8 cellular contexts compared by ENCODE assay signal in the genomic region with DNA sequence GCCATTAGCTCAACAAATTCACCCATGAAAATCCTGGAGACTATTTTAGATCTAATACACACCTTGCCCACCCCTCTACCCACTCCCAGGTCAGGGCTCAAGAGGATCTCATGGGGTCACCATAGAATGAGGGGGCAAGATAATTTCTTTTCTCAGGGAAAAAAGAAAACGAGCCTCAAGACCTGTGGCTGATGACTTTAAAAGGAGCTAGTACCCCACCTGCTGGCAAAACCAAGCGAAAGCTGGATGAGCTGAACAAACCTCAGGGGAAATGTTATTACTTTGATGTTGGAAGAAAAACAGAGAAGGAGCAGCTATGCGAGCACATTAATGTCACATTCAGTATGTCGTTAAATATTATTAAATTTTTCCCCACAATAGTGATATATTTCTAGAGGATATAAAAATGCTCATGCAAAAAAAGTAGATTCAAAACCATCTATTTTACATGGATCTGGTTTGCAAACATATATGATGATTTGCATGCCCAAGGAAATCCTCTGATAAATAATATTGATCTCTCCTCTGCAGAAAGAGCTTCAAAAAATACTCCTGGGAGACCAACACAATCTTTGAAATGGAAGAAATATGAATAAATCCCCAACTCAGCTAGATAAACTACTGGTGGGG.
DNase-seq lines count a peak whose midpoint lies in the region; ATAC-seq and TF ChIP-seq lines count a peak whose summit lies in the region.

No MANE protein-coding gene starts in this region.

- H3K79me2 ChIP-seq in MM.1S (ENCODE audit: low read length), result no peaks in the 10 kb centered on the region

- no peaks in the 10 kb centered on the region for H4K20me1 ChIP-seq in MM.1S (ENCODE audit: insufficient read depth, low read length)

- H3K9me2 ChIP-seq in MM.1S (replicated peaks; ENCODE audit: insufficient read depth, low read length), result no peaks in the 10 kb centered on the region

- no peaks in the 10 kb centered on the region for H3K36me3 ChIP-seq in MM.1S (replicated peaks; ENCODE audit: insufficient read depth, low read length)

- ATAC-seq in activated CD4-positive, CD25-positive, alpha-beta regulatory T cell treated with anti-CD3 and anti-CD28 coated beads, Interleukin-2, amount 50 U/mL, for 24 hours, result no peak
- ATAC-seq in HG02884 (IDR thresholded peaks at IDR 0.05; ENCODE audit: unreplicated experiment), result no peak

- DNase-seq in activated CD4-positive, CD25-positive, alpha-beta regulatory T cell treated with anti-CD3 and anti-CD28 coated beads, Interleukin-2, amount 50 U/mL, for 16 hours (ENCODE audit: low read depth, low spot score), result peak; percentile 6
- DNase-seq in MM.1S (peak; percentile 67), RWPE1 (ENCODE audit: low spot score) (peak; percentile 67), anterior cingulate cortex (lab: John Stamatoyannopoulos, UW) (peak in 36 of 58 donors; percentile 5 to 63 (median 36)), hypothalamus (lab: John Stamatoyannopoulos, UW) (peak in 29 of 51 donors; percentile 7 to 76 (median 37))
- DNase-seq in stimulated activated CD4-positive, alpha-beta T cell treated with anti-CD3 and anti-CD28 coated beads, Interleukin-12 subunit alpha, Interleukin-12 subunit beta, amount 100 ng/mL, for 48 hours (ENCODE audit: low read depth in 2 of 3, low spot score in 1 of 3), result peak; percentile 11 to 40 (median 19)

- POLR2A ChIA-PET in RWPE1 (lab: Yijun Ruan, JAX; ENCODE audit: low non-redundant PET), result interaction anchor here (0.5 kb wide), 1 partner anchor 54 kb away, joined by 4 read pairs; no protein-coding TSS in a partner anchor

- no peaks in the 10 kb centered on the region for H3F3A ChIP-seq in MM.1S (ENCODE audit: insufficient read depth, low read length)

- H2AFZ ChIP-seq in MM.1S (ENCODE audit: low read length), result no peak overlapping the region

- CTCF ChIA-PET in RWPE1 (lab: Yijun Ruan, JAX), result interaction anchor here (0.6 to 2.4 kb wide), 23 partner anchors 15 to 723 kb away, joined by 3 to 20 read pairs (median 4); partner anchors contain the start of gene PLD1

- H3K4me2 ChIP-seq in MM.1S (ENCODE audit: low read depth, low read length), result no peak overlapping the region

- H3K27ac ChIP-seq in MM.1S (ENCODE audit: low read length) (no peak overlapping the region), RWPE1 (no peak overlapping the region)

- H3K4me1 ChIP-seq in MM.1S (ENCODE audit: low read length), result no peaks in the 10 kb centered on the region

- no peaks in the 10 kb centered on the region for H3K9me3 ChIP-seq in MM.1S (replicated peaks; ENCODE audit: insufficient read depth, low read length)

- H3K4me3 ChIP-seq in MM.1S (ENCODE audit: low read length), result no peak overlapping the region

- H3K27me3 ChIP-seq in MM.1S (replicated peaks; ENCODE audit: insufficient read depth, low read length), result no peaks in the 10 kb centered on the region

- peak; percentile 91 for TF ChIP-seq CTCF in MM.1S (IDR thresholded peaks at IDR 0.05; ENCODE audit: low read length)
- peak; percentile 76 for TF ChIP-seq CTCF in RWPE1 (conservative IDR thresholded peaks at IDR 0.05; ENCODE audit: low read depth)

- no peak overlapping the region for H3K9ac ChIP-seq in MM.1S (ENCODE audit: low read length)

Comparison
In these comparisons a context has a peak if more than half of its experiments do, and no peak if none do; other contexts are left out.
1. DNase-seq: peak in every context shown above with its lines; median percentile 67 in MM.1S; 67 in RWPE1; 37 in hypothalamus; 36 in anterior cingulate cortex; 19 in stimulated activated CD4-positive, alpha-beta T cell treated with anti-CD3 and anti-CD28 coated beads, Interleukin-12 subunit alpha, Interleukin-12 subunit beta, amount 100 ng/mL, for 48 hours; 6 in activated CD4-positive, CD25-positive, alpha-beta regulatory T cell treated with anti-CD3 and anti-CD28 coated beads, Interleukin-2, amount 50 U/mL, for 16 hours.